ENCODE assay signal across 9 cellular contexts in genomic region chr16:57529324-57530103, GRCh38. TPM values are rescaled to one million over a fixed set of nuclear protein-coding genes. Genes with fewer than 3 reads are reported as not detected.
DNase-seq lines count a peak whose midpoint lies in the region; ATAC-seq, FAIRE-seq and TF ChIP-seq lines count a peak whose summit lies in the region.
"Had no signal": no experiment of that assay in that cellular context is flagged by ENCODE, and none has a peak within 500 bp of the region (broad histone marks: within the 10 kb centered on the region; RNA-seq: fewer than 3 reads in every experiment).

No MANE protein-coding gene starts in this region.

- H2BK120ac ChIP-seq in neuronal stem cell (ENCODE audit: low read depth, low read length), result no peak overlapping the region

- H3K14ac ChIP-seq in neuronal stem cell (ENCODE audit: low read length), result peak overlapping the region; percentile 67

- H3F3A ChIP-seq in DOHH2 (ENCODE audit: control insufficient read depth, insufficient read depth), result peaks cover 8% of the 10 kb centered on the region

- peak; percentile 85 for FAIRE-seq in GM12878 (lab: Jason Lieb, UNC)

- H3K36me3 ChIP-seq in DOHH2 (ENCODE audit: control insufficient read depth, low read length) (no peaks in the 10 kb centered on the region), GM12878 (ENCODE audit: control insufficient read depth in 2 of 2, insufficient read depth in 2 of 2, low read length in 1 of 2) (no peaks in the 10 kb centered on the region; a peak in 1 of 4 replicates), neuronal stem cell (replicated peaks in 1 of 2; ENCODE audit: control insufficient read depth in 2 of 2, insufficient read depth in 2 of 2, low read length in 2 of 2) (peaks cover 0 to 4% of the 10 kb centered on the region in 2 donors)

- peaks cover 9% of the 10 kb centered on the region for H3K79me1 ChIP-seq in neuronal stem cell (ENCODE audit: low read depth, low read length)

- peak overlapping the region; percentile 81 for H3K18ac ChIP-seq in neuronal stem cell (ENCODE audit: low read length)

- RAD21 ChIA-PET in GM12878 (lab: Charles Lee; ENCODE audit: unreplicated experiment), result interaction anchor here (1.0 to 1.6 kb wide), 2 partner anchors 10 to 13 kb away, joined by 3 to 4 read pairs; partner anchors contain the start of gene ADGRG5

- in situ Hi-C loops in GM12878 (cut with MboI), result no loop called here

- H3K27ac ChIP-seq in DOHH2 (ENCODE audit: low read depth, low read length), result peak overlapping the region; percentile 58
- H3K27ac ChIP-seq in GM12878 (ENCODE audit: control insufficient read depth, insufficient read depth), result 0 out of 2 replicates have a peak overlapping the region, but pooled peaks have one; percentile 13
- H3K27ac ChIP-seq in neuronal stem cell (replicated peaks; ENCODE audit: low read length), result no peak overlapping the region

- no peak for TF ChIP-seq EP300 in GM12878 (IDR thresholded peaks at IDR 0.05; ENCODE audit: borderline replicate concordance in 1 of 2, control insufficient read depth in 1 of 2, low read depth in 2 of 2, low read length in 2 of 2)

- ATAC-seq in HG03159 (IDR thresholded peaks at IDR 0.05; ENCODE audit: unreplicated experiment) (peak; percentile 8), GM12878 (peak; percentile 23), GM18519 (IDR thresholded peaks at IDR 0.05; ENCODE audit: low FRiP score, unreplicated experiment) (no peak)

- BruUV-seq in GM12878 (replicated peaks; lab: Mats Ljungman, UMichigan), result no TSS peak

- H2BK12ac ChIP-seq in neuronal stem cell (ENCODE audit: low read length), result no peak overlapping the region

- TF ChIP-seq RAD21 in GM12878 (IDR thresholded peaks at IDR 0.05; ENCODE audit: insufficient read depth, low read depth, low read length), result no peak

- no peak overlapping the region for H4K8ac ChIP-seq in neuronal stem cell (ENCODE audit: low read depth, low read length)

- no peak overlapping the region for H2BK15ac ChIP-seq in neuronal stem cell (ENCODE audit: low read length)

- no peaks in the 10 kb centered on the region for H3K9me3 ChIP-seq in DOHH2 (ENCODE audit: control insufficient read depth, insufficient read depth, low read length)
- H3K9me3 ChIP-seq in GM12878 (replicated peaks; ENCODE audit: control insufficient read depth, insufficient read depth, low read length), result no peaks in the 10 kb centered on the region
- H3K9me3 ChIP-seq in neuronal stem cell (replicated peaks in 1 of 2; ENCODE audit: control insufficient read depth in 2 of 2, insufficient read depth in 1 of 2, low read depth in 1 of 2, low read length in 2 of 2), result no peaks in the 10 kb centered on the region

- DNase-seq in GM12878 (ENCODE audit: low read depth, low spot score), result no peak
- no peak for DNase-seq in neuronal stem cell (ENCODE audit: low spot score)
- DNase-seq in NCI-H2171 (lab: John Stamatoyannopoulos, UW), result no peak
- DNase-seq in UCSD-AML1 (lab: John Stamatoyannopoulos, UW; ENCODE audit: unreplicated experiment), result no peak
- no peak for DNase-seq in SKM-1 treated with dmso at 0.1 percent for 144 hours (lab: John Stamatoyannopoulos, UW; ENCODE audit: unreplicated experiment)
- DNase-seq: RPMI8226 had no signal

- peak overlapping the region; percentile 24 for H3K4me3 ChIP-seq in DOHH2 (ENCODE audit: low read length)
- peak overlapping the region; percentile 17; the same call in 1 of the 2 replicates for H3K4me3 ChIP-seq in GM12878
- peak overlapping the region in 1 of 2 donors; percentile 84 for H3K4me3 ChIP-seq in neuronal stem cell (ENCODE audit: low read length in 2 of 2)

- H4K91ac ChIP-seq in neuronal stem cell (ENCODE audit: low read depth, low read length, poor library complexity), result no peak overlapping the region

- no peak overlapping the region for H2BK5ac ChIP-seq in neuronal stem cell (ENCODE audit: low read length)

- no peak for TF ChIP-seq POLR2A in GM12878 (IDR thresholded peaks at IDR 0.05; ENCODE audit: low read depth, low read length)

- H4K20me1 ChIP-seq in DOHH2 (ENCODE audit: control insufficient read depth, insufficient read depth, low read depth, low read length) (no peaks in the 10 kb centered on the region; the same call in 1 of the 2 replicates), GM12878 (ENCODE audit: control insufficient read depth, insufficient read depth) (no peaks in the 10 kb centered on the region)

- no peak overlapping the region for H3K23ac ChIP-seq in neuronal stem cell (ENCODE audit: low read depth, low read length, poor library complexity)

- 86% methylated on average over 21 of the region's 21 CpGs for WGBS in GM12878 (ENCODE audit: insufficient coverage, insufficient replicate concordance, low lambda C conversion rate, missing lambda C conversion rate)
- WGBS in neuronal stem cell (ENCODE audit: extremely low coverage in 2 of 2, insufficient read length in 2 of 2, insufficient replicate concordance in 1 of 2), 2 donors, result no CpG with 5 or more reads among the region's 21 CpGs

- H2AFZ ChIP-seq in GM12878 (ENCODE audit: control insufficient read depth, low read depth, low read length) (0 out of 2 replicates have a peak overlapping the region, but pooled peaks have one; percentile 5), neuronal stem cell (ENCODE audit: low read length) (no peak overlapping the region)

- no peak overlapping the region for H2AK5ac ChIP-seq in neuronal stem cell (ENCODE audit: low read depth, low read length)

- POLR2A ChIA-PET in GM12878 (lab: Charles Lee), result no interaction called here

- intact Hi-C loops in GM12878 (cut with micrococcal nuclease; ENCODE audit: unreplicated experiment), result no loop called here

- CTCF ChIA-PET in GM12878 (lab: Yijun Ruan, JAX), result interaction anchor here (1.1 to 2.5 kb wide), 3 partner anchors 8 to 113 kb away, joined by 3 to 16 read pairs (median 6); no protein-coding TSS in a partner anchor

- H3K4me2 ChIP-seq in DOHH2 (ENCODE audit: low read length) (peak overlapping the region; percentile 63), GM12878 (ENCODE audit: control insufficient read depth, insufficient read depth) (peak overlapping the region; percentile 78), neuronal stem cell (ENCODE audit: insufficient read depth, low read length, poor library complexity, severe bottlenecking) (peak overlapping the region; percentile 93)

- SMC1A ChIA-PET in GM12878 (lab: Charles Lee; ENCODE audit: uncharacterized antibody, unreplicated experiment), result interaction anchor here (1.0 to 3.2 kb wide), 2 partner anchors 8 to 12 kb away, joined by 3 to 14 read pairs; partner anchors contain the start of gene ADGRG5

- no peak overlapping the region for H3K4ac ChIP-seq in neuronal stem cell (ENCODE audit: low read length)

- H3K9me2 ChIP-seq in DOHH2 (replicated peaks; ENCODE audit: control insufficient read depth, low read length), result no peaks in the 10 kb centered on the region

- TF ChIP-seq CTCF in DOHH2 (IDR thresholded peaks at IDR 0.05; ENCODE audit: low read depth, low read length, poor library complexity, severe bottlenecking) (no peak), GM12878 (IDR thresholded peaks at IDR 0.05 in 2 of 3, conservative IDR thresholded peaks at IDR 0.05 in 1 of 3; ENCODE audit: control insufficient read depth in 2 of 3, extremely low read depth in 1 of 3, insufficient read depth in 1 of 3, low read depth in 3 of 3, low read length in 3 of 3) (no peak)

- H3K27me3 ChIP-seq in DOHH2 (ENCODE audit: control insufficient read depth, low read length), result no peaks in the 10 kb centered on the region
- H3K27me3 ChIP-seq in GM12878 (replicated peaks in 1 of 2; ENCODE audit: control insufficient read depth in 2 of 2, insufficient read depth in 2 of 2, low read length in 1 of 2), result no peaks in the 10 kb centered on the region
- H3K27me3 ChIP-seq in neuronal stem cell (ENCODE audit: control insufficient read depth in 3 of 3, insufficient read depth in 3 of 3, low read depth in 1 of 3, low read length in 3 of 3), result peaks cover 0 to 20% (median 0%) of the 10 kb centered on the region in 3 experiments

- H3K4me1 ChIP-seq in DOHH2 (ENCODE audit: control insufficient read depth, low read length) (peaks cover 60% of the 10 kb centered on the region), GM12878 (ENCODE audit: control insufficient read depth, insufficient read depth, low read length) (peaks cover 31% of the 10 kb centered on the region), neuronal stem cell (ENCODE audit: control insufficient read depth in 2 of 2, insufficient read depth in 1 of 2, low read depth in 1 of 2, low read length in 2 of 2) (peaks cover 24 to 30% of the 10 kb centered on the region in 2 donors)

- H3K9ac ChIP-seq in GM12878 (ENCODE audit: control insufficient read depth, insufficient read depth, low read length) (no peak overlapping the region), neuronal stem cell (ENCODE audit: low read depth, low read length, poor library complexity) (peak overlapping the region; percentile 82)

- H3K79me2 ChIP-seq in DOHH2 (ENCODE audit: control insufficient read depth, low read length) (no peaks in the 10 kb centered on the region), GM12878 (ENCODE audit: control insufficient read depth, insufficient read depth, low read length) (peaks cover 4% of the 10 kb centered on the region)

RNA-seq across cellular contexts. Expression of gene CCDC102A, which starts 6.9 kb away (rescaled TPM):
- 3.6 and 3.7 TPM in 2 replicates for total RNA-seq in GM12878 (2013; cell fraction: nucleolus; rRNA removed)
- 3.5 and 5.9 TPM in 2 replicates for total RNA-seq in GM12878 (2014; rRNA removed)
- 1.2 and 1.6 TPM in 2 replicates for total RNA-seq in GM12878 (2014; rRNA removed; fragmentation: Illumina TruSeq; extraction: Trizol)
- total RNA-seq in GM12878 (2021), result 5.1 and 5.6 TPM in 2 replicates
- polyA plus RNA-seq in GM12878 (2011; ENCODE audit: low read depth), result 2.3 TPM
- 2.2 and 5.1 TPM in 2 replicates for polyA plus RNA-seq in GM12878 (2011; rRNA removed)
- polyA plus RNA-seq in GM12878 (2011; cell fraction: cytosol; rRNA removed), result 8.5 and 10.0 TPM in 2 replicates
- 7.4 and 10.5 TPM in 2 replicates for polyA plus RNA-seq in GM12878 (2011; cell fraction: nucleus; rRNA removed)
- polyA plus RNA-seq in GM12878 (2012), result 4.2 and 5.2 TPM in 2 replicates
- polyA plus RNA-seq in GM12878 (2014; fragmentation: Illumina TruSeq; extraction: Trizol), result 0.59 and 0.76 TPM in 2 replicates
- under 1 TPM; 0.03 to 0.53 TPM for polyA plus RNA-seq in GM12878 (2014; fragmentation: Nextera tagmentation; extraction: Ambion mirVana)
- polyA plus RNA-seq in GM12878 (2014; rRNA removed), result 3.3 and 4.1 TPM in 2 replicates
- polyA plus RNA-seq in GM12878 (2016; fragmentation: Nextera tagmentation; extraction: Ambion mirVana), result 1 to 10 TPM in 1 of 2 experiments, under 1 TPM in 1; 0.63 to 3.3 TPM
- polyA minus RNA-seq in GM12878 (2011; rRNA and poly(A)+ RNA removed), result 1.6 and 4.7 TPM in 2 replicates
- 2.1 TPM in 2 replicates for polyA minus RNA-seq in GM12878 (2011; cell fraction: cytosol; rRNA and poly(A)+ RNA removed)
- polyA minus RNA-seq in GM12878 (2011; cell fraction: nucleus; rRNA and poly(A)+ RNA removed), result 0.60 and 1.8 TPM in 2 replicates
- polyA plus RNA-seq in neuronal stem cell (2013, experiment 1 of 2), result 6.4 TPM
- polyA plus RNA-seq in neuronal stem cell (2013, experiment 2 of 2), result 6.3 TPM

RNA-seq across cellular contexts. Expression of gene ADGRG5, which starts 12.9 kb away (rescaled TPM):
- total RNA-seq in GM12878 (2013; cell fraction: nucleolus; rRNA removed), result 40.4 and 40.7 TPM in 2 replicates
- 24.5 and 30.4 TPM in 2 replicates for total RNA-seq in GM12878 (2014; rRNA removed)
- total RNA-seq in GM12878 (2014; rRNA removed; fragmentation: Illumina TruSeq; extraction: Trizol), result 6.5 and 7.7 TPM in 2 replicates
- 26.6 and 30.1 TPM in 2 replicates for total RNA-seq in GM12878 (2021)
- polyA plus RNA-seq in GM12878 (2011; ENCODE audit: low read depth), result 18.3 TPM
- polyA plus RNA-seq in GM12878 (2011; rRNA removed), result 1.3 and 5.6 TPM in 2 replicates
- polyA plus RNA-seq in GM12878 (2011; cell fraction: cytosol; rRNA removed), result 4.9 and 5.6 TPM in 2 replicates
- polyA plus RNA-seq in GM12878 (2011; cell fraction: nucleus; rRNA removed), result 17.9 and 18.9 TPM in 2 replicates
- polyA plus RNA-seq in GM12878 (2012), result 26.7 and 36.0 TPM in 2 replicates
- 8.4 and 19.2 TPM in 2 replicates for polyA plus RNA-seq in GM12878 (2014; fragmentation: Illumina TruSeq; extraction: Trizol)
- polyA plus RNA-seq in GM12878 (2014; fragmentation: Nextera tagmentation; extraction: Ambion mirVana), result 1 to 10 TPM; 1.7 to 2.7 TPM
- polyA plus RNA-seq in GM12878 (2014; rRNA removed), result 25.9 and 35.1 TPM in 2 replicates
- polyA plus RNA-seq in GM12878 (2016; fragmentation: Nextera tagmentation; extraction: Ambion mirVana), result 10 to 100 TPM; 50.8 to 56.0 TPM
- polyA minus RNA-seq in GM12878 (2011; rRNA and poly(A)+ RNA removed), result 5.4 and 6.9 TPM in 2 replicates
- 2.2 and 2.3 TPM in 2 replicates for polyA minus RNA-seq in GM12878 (2011; cell fraction: cytosol; rRNA and poly(A)+ RNA removed)
- polyA minus RNA-seq in GM12878 (2011; cell fraction: nucleus; rRNA and poly(A)+ RNA removed), result 5.6 and 8.6 TPM in 2 replicates
- 1.7 TPM for polyA plus RNA-seq in neuronal stem cell (2013, experiment 1 of 2)
- 1.7 TPM for polyA plus RNA-seq in neuronal stem cell (2013, experiment 2 of 2)

RNA-seq across cellular contexts. Expression of gene DOK4, which starts 43.2 kb away (rescaled TPM):
- 3.1 and 6.2 TPM in 2 replicates for total RNA-seq in GM12878 (2013; cell fraction: nucleolus; rRNA removed)
- total RNA-seq in GM12878 (2014; rRNA removed), result 2.1 and 2.2 TPM in 2 replicates
- 1.1 and 1.2 TPM in 2 replicates for total RNA-seq in GM12878 (2014; rRNA removed; fragmentation: Illumina TruSeq; extraction: Trizol)
- 2.9 and 3.0 TPM in 2 replicates for total RNA-seq in GM12878 (2021)
- polyA plus RNA-seq in GM12878 (2011; ENCODE audit: low read depth), result 2.1 TPM
- 4.1 and 7.0 TPM in 2 replicates for polyA plus RNA-seq in GM12878 (2011; rRNA removed)
- polyA plus RNA-seq in GM12878 (2011; cell fraction: cytosol; rRNA removed), result 9.7 and 11.2 TPM in 2 replicates
- 18.4 and 23.2 TPM in 2 replicates for polyA plus RNA-seq in GM12878 (2011; cell fraction: nucleus; rRNA removed)
- 3.5 and 3.6 TPM in 2 replicates for polyA plus RNA-seq in GM12878 (2012)
- 0.60 and 1.6 TPM in 2 replicates for polyA plus RNA-seq in GM12878 (2014; fragmentation: Illumina TruSeq; extraction: Trizol)
- under 1 TPM in 1 of 2 experiments, not detected in 1; 0.20 TPM for polyA plus RNA-seq in GM12878 (2014; fragmentation: Nextera tagmentation; extraction: Ambion mirVana)
- 2.4 and 2.9 TPM in 2 replicates for polyA plus RNA-seq in GM12878 (2014; rRNA removed)
- polyA plus RNA-seq in GM12878 (2016; fragmentation: Nextera tagmentation; extraction: Ambion mirVana), result 1 to 10 TPM; 3.4 to 3.6 TPM
- 2.9 and 5.9 TPM in 2 replicates for polyA minus RNA-seq in GM12878 (2011; rRNA and poly(A)+ RNA removed)
- polyA minus RNA-seq in GM12878 (2011; cell fraction: cytosol; rRNA and poly(A)+ RNA removed), result 1.7 and 2.5 TPM in 2 replicates
- 2.7 and 3.3 TPM in 2 replicates for polyA minus RNA-seq in GM12878 (2011; cell fraction: nucleus; rRNA and poly(A)+ RNA removed)
- polyA plus RNA-seq in neuronal stem cell (2013, experiment 1 of 2), result 17.3 TPM
- polyA plus RNA-seq in neuronal stem cell (2013, experiment 2 of 2), result 15.7 TPM
